ENCODE assay signal across 18 cellular contexts in genomic region chr22:24416611-24417010, GRCh38. TPM values are rescaled to one million over a fixed set of nuclear protein-coding genes. Genes with fewer than 3 reads are reported as not detected.
DNase-seq lines count a peak whose midpoint lies in the region; FAIRE-seq and TF ChIP-seq lines count a peak whose summit lies in the region.
"Had no signal": no experiment of that assay in that cellular context is flagged by ENCODE, and none has a peak within 500 bp of the region (broad histone marks: within the 10 kb centered on the region; RNA-seq: fewer than 3 reads in every experiment).

No MANE protein-coding gene starts in this region.

- TSS peak; percentile 23 for BruUV-seq in endothelial cell of umbilical vein (replicated peaks; lab: Mats Ljungman, UMichigan)
- BruUV-seq in OCI-LY7 (replicated peaks; lab: Mats Ljungman, UMichigan), result no TSS peak

- H3K9me2 ChIP-seq in OCI-LY7 (ENCODE audit: insufficient read depth, low read length), result no peaks in the 10 kb centered on the region

- H3K36me3 ChIP-seq in BLaER1 treated with 17β-estradiol and CSF1 and Interleukin-3, amounts not matched to agents 10 nM and 100 nM, result peaks cover 40 to 65% (median 48%) of the 10 kb centered on the region in 11 experiments
- peaks cover 0 to 17% of the 10 kb centered on the region in 2 experiments for H3K36me3 ChIP-seq in endothelial cell of umbilical vein (ENCODE audit: control insufficient read depth in 2 of 2, extremely low read depth in 1 of 2, insufficient read depth in 2 of 2, low read length in 2 of 2)
- H3K36me3 ChIP-seq in osteoblast (ENCODE audit: insufficient read depth, low read length), result peaks cover 41% of the 10 kb centered on the region
- H3K36me3 ChIP-seq in OCI-LY7 (ENCODE audit: insufficient read depth, low read length), result peaks cover 29% of the 10 kb centered on the region

- no peaks in the 10 kb centered on the region for H3K9me3 ChIP-seq in BLaER1 treated with 17β-estradiol and CSF1 and Interleukin-3, amounts not matched to agents 10 nM and 100 nM (replicated peaks in 1 of 11)
- H3K9me3 ChIP-seq in endothelial cell of umbilical vein (replicated peaks; ENCODE audit: control insufficient read depth, insufficient read depth, low read length) (no peaks in the 10 kb centered on the region), osteoblast (ENCODE audit: low read depth, low read length) (no peaks in the 10 kb centered on the region), OCI-LY7 (ENCODE audit: low read length) (no peaks in the 10 kb centered on the region)
- H3K9me3 ChIP-seq: HAP-1 had no signal

- H3K4me2 ChIP-seq in BLaER1 treated with 17β-estradiol and CSF1 and Interleukin-3, amounts not matched to agents 10 nM and 100 nM, result peak overlapping the region; percentile 48 to 91 (median 82); a peak in 21 of 22 replicates
- H3K4me2 ChIP-seq in endothelial cell of umbilical vein (ENCODE audit: insufficient read depth, low read length), result no peak overlapping the region
- no peak overlapping the region for H3K4me2 ChIP-seq in osteoblast (ENCODE audit: insufficient read depth, low read length)
- no peak overlapping the region for H3K4me2 ChIP-seq in OCI-LY7 (ENCODE audit: low read length)

- H3K4me1 ChIP-seq in BLaER1 treated with 17β-estradiol and CSF1 and Interleukin-3, amounts not matched to agents 10 nM and 100 nM, result peaks cover 58 to 71% (median 65%) of the 10 kb centered on the region in 10 experiments
- H3K4me1 ChIP-seq in endothelial cell of umbilical vein (ENCODE audit: control insufficient read depth, extremely low read depth, insufficient read depth, low read length), result peaks cover 28% of the 10 kb centered on the region
- H3K4me1 ChIP-seq in osteoblast (ENCODE audit: insufficient read depth, low read length), result no peaks in the 10 kb centered on the region
- no peaks in the 10 kb centered on the region for H3K4me1 ChIP-seq in OCI-LY7 (ENCODE audit: insufficient read depth, low read length, poor library complexity, severe bottlenecking)
- H3K4me1 ChIP-seq: HAP-1 had no signal

- H3K4me1 Mint-ChIP-seq in activated CD4-positive, alpha-beta T cell treated with anti-CD3 and anti-CD28 coated beads, Interleukin-2, amount 10 ng/mL, durations not matched to agents 24 days and 14 days, result peaks cover 2% of the 10 kb centered on the region

- TF ChIP-seq CTCF in endothelial cell of umbilical vein (IDR thresholded peaks at IDR 0.05; ENCODE audit: extremely low read depth in 1 of 2, insufficient read depth in 1 of 2, low read depth in 1 of 2, low read length in 2 of 2) (no peak), osteoblast (IDR thresholded peaks at IDR 0.05; ENCODE audit: extremely low read depth, low read depth, low read length) (no peak), OCI-LY7 (conservative IDR thresholded peaks at IDR 0.05; ENCODE audit: low read length) (no peak)

- H3K27me3 ChIP-seq in BLaER1 treated with 17β-estradiol and CSF1 and Interleukin-3, amounts not matched to agents 10 nM and 100 nM, result no peaks in the 10 kb centered on the region
- H3K27me3 ChIP-seq in endothelial cell of umbilical vein (ENCODE audit: control insufficient read depth in 2 of 2, insufficient read depth in 2 of 2, low read length in 2 of 2) (no peaks in the 10 kb centered on the region), osteoblast (ENCODE audit: insufficient read depth, low read length) (peaks cover 3% of the 10 kb centered on the region)

- H3K9me1 ChIP-seq in endothelial cell of umbilical vein (replicated peaks; ENCODE audit: control insufficient read depth, extremely low read depth, insufficient read depth, low read length), result no peaks in the 10 kb centered on the region

- H4K20me1 ChIP-seq in BLaER1 treated with 17β-estradiol and CSF1 and Interleukin-3, amounts not matched to agents 10 nM and 100 nM, result peaks cover 0 to 63% (median 41%) of the 10 kb centered on the region in 11 experiments; a peak in 18 of 22 replicates
- H4K20me1 ChIP-seq in endothelial cell of umbilical vein (replicated peaks; ENCODE audit: control insufficient read depth, extremely low read depth, insufficient read depth, low read length) (no peaks in the 10 kb centered on the region), osteoblast (ENCODE audit: insufficient read depth, low read length) (peaks cover 11% of the 10 kb centered on the region), OCI-LY7 (ENCODE audit: insufficient read depth, low read length) (no peaks in the 10 kb centered on the region)

- FAIRE-seq in endothelial cell of umbilical vein (lab: Jason Lieb, UNC) (no peak), GM12891 (lab: Jason Lieb, UNC) (no peak)
- FAIRE-seq: A204.1, HTR-8/SVneo had no signal

- H2AFZ ChIP-seq in endothelial cell of umbilical vein (ENCODE audit: low read depth, low read length) (no peak overlapping the region), osteoblast (ENCODE audit: low read length) (no peak overlapping the region), OCI-LY7 (ENCODE audit: low read length) (no peak overlapping the region)
- H2AFZ ChIP-seq: GM23248 had no signal

- CTCF ChIA-PET in endothelial cell of umbilical vein (lab: Charles Lee), result interaction anchor here (1.0 to 2.0 kb wide), 3 partner anchors 86 to 105 kb away, joined by 3 to 5 read pairs (median 4); no protein-coding TSS in a partner anchor
- CTCF ChIA-PET in HEK293T (lab: Yijun Ruan, JAX), result interaction anchor here (1.3 kb wide), 1 partner anchor 106 kb away, joined by 4 read pairs; no protein-coding TSS in a partner anchor
- CTCF ChIA-PET in OCI-LY7 (lab: Charles Lee; ENCODE audit: unreplicated experiment), result interaction anchor here (0.6 kb wide), 1 partner anchor 1829 kb away, joined by 3 read pairs; no protein-coding TSS in a partner anchor

- H3K9me3 Mint-ChIP-seq in activated CD4-positive, alpha-beta T cell treated with anti-CD3 and anti-CD28 coated beads, Interleukin-2, amount 10 ng/mL, durations not matched to agents 24 days and 14 days, result no peaks in the 10 kb centered on the region

- dilution Hi-C loops in endothelial cell of umbilical vein (cut with MboI; ENCODE audit: extremely low pct_ligation_motif_present, low sequenced_read_pairs), result no loop called here

- H3K27ac ChIP-seq in BLaER1 treated with 17β-estradiol and CSF1 and Interleukin-3, amounts not matched to agents 10 nM and 100 nM, result peak overlapping the region in 4 of 11 experiments; percentile 32 to 53 (median 38); a peak in 6 of 22 replicates
- H3K27ac ChIP-seq in endothelial cell of umbilical vein (ENCODE audit: insufficient read depth, low read depth, low read length) (no peak overlapping the region), osteoblast (ENCODE audit: low read depth, low read length) (no peak overlapping the region), OCI-LY7 (ENCODE audit: low read depth, low read length, poor library complexity, severe bottlenecking) (no peak overlapping the region)
- H3K27ac ChIP-seq: GM23248 had no signal

- no peak overlapping the region for H3K4me3 ChIP-seq in BLaER1 treated with 17β-estradiol and CSF1 and Interleukin-3, amounts not matched to agents 10 nM and 100 nM
- no peak overlapping the region for H3K4me3 ChIP-seq in endothelial cell of umbilical vein (replicated peaks in 1 of 3; ENCODE audit: insufficient read depth in 1 of 3, low read depth in 1 of 3, low read length in 3 of 3)
- no peak overlapping the region for H3K4me3 ChIP-seq in osteoblast (ENCODE audit: insufficient read depth, low read length)
- H3K4me3 ChIP-seq in OCI-LY7 (ENCODE audit: low read depth, low read length, poor library complexity, severe bottlenecking), result no peak overlapping the region
- H3K4me3 ChIP-seq: GM23248, HAP-1 had no signal

- H3K4me3 Mint-ChIP-seq in activated CD4-positive, alpha-beta T cell treated with anti-CD3 and anti-CD28 coated beads, Interleukin-2, amount 10 ng/mL, durations not matched to agents 24 days and 14 days, result no peak overlapping the region

- peak overlapping the region in 4 of 11 experiments; percentile 12 to 41 (median 28); a peak in 1 of 22 replicates for H3K9ac ChIP-seq in BLaER1 treated with 17β-estradiol and CSF1 and Interleukin-3, amounts not matched to agents 10 nM and 100 nM
- H3K9ac ChIP-seq in endothelial cell of umbilical vein (replicated peaks; ENCODE audit: extremely low read depth, insufficient read depth, low read length), result no peak overlapping the region
- H3K9ac ChIP-seq: GM23248 had no signal

- H3K79me2 ChIP-seq in endothelial cell of umbilical vein (ENCODE audit: control insufficient read depth, insufficient read depth, low read length) (no peaks in the 10 kb centered on the region), osteoblast (ENCODE audit: insufficient read depth, low read length) (no peaks in the 10 kb centered on the region), OCI-LY7 (ENCODE audit: insufficient read depth, low read depth, low read length) (no peaks in the 10 kb centered on the region)

- DNase-seq in activated CD4-positive, alpha-beta T cell treated with anti-CD3 and anti-CD28 coated beads, Interleukin-2, amount 10 ng/mL, durations not matched to agents 24 days and 14 days, result no peak
- DNase-seq in activated CD4-positive, alpha-beta T cell treated with anti-CD3 and anti-CD28 coated beads for 1 hour, result no peak
- no peak for DNase-seq in endothelial cell of umbilical vein (ENCODE audit: low read depth, low spot score)
- DNase-seq in osteoblast (ENCODE audit: insufficient read length, low spot score, missing footprints), result peak; percentile 51
- DNase-seq in HEK293T (ENCODE audit: extremely low spot score), result no peak
- no peak for DNase-seq in OCI-LY7 (ENCODE audit: low spot score)
- DNase-seq in GM12891 (ENCODE audit: insufficient read length, low spot score), result no peak
- DNase-seq: DMS79 treated with DMSO at 0.1 percent for 48 hours, GM23248, IMR-90, NCI-H1105 treated with DMSO at 0.1 percent for 48 hours, NCI-H2081, NCI-H345, NCI-H774 had no signal

- intact Hi-C loops in activated CD4-positive, alpha-beta T cell treated with anti-CD3 and anti-CD28 coated beads, Interleukin-2, amount 10 ng/mL, durations not matched to agents 24 days and 14 days (cut with micrococcal nuclease), result no loop called here
- intact Hi-C loops in endothelial cell of umbilical vein (cut with micrococcal nuclease), result no loop called here
- intact Hi-C loops in OCI-LY7 (cut with micrococcal nuclease; ENCODE audit: unreplicated experiment), result no loop called here

- TF ChIP-seq POLR2A in endothelial cell of umbilical vein (IDR thresholded peaks at IDR 0.05; ENCODE audit: low read depth, low read length) (no peak), GM12891 (IDR thresholded peaks at IDR 0.05; ENCODE audit: low read depth, low read length) (no peak)

- POLR2A ChIA-PET in endothelial cell of umbilical vein (lab: Charles Lee), result no interaction called here
- POLR2A ChIA-PET in HEK293T (lab: Yijun Ruan, JAX), result no interaction called here
- POLR2A ChIA-PET in OCI-LY7 (lab: Charles Lee), result interaction anchor here (0.5 kb wide), 1 partner anchor 83 kb away, joined by 4 read pairs; no protein-coding TSS in a partner anchor

- no peaks in the 10 kb centered on the region for H3K27me3 Mint-ChIP-seq in activated CD4-positive, alpha-beta T cell treated with anti-CD3 and anti-CD28 coated beads, Interleukin-2, amount 10 ng/mL, durations not matched to agents 24 days and 14 days

- peaks cover 2% of the 10 kb centered on the region for H3K36me3 Mint-ChIP-seq in activated CD4-positive, alpha-beta T cell treated with anti-CD3 and anti-CD28 coated beads, Interleukin-2, amount 10 ng/mL, durations not matched to agents 24 days and 14 days (ENCODE audit: low read depth)

- peak overlapping the region; percentile 61 for H3K27ac Mint-ChIP-seq in activated CD4-positive, alpha-beta T cell treated with anti-CD3 and anti-CD28 coated beads, Interleukin-2, amount 10 ng/mL, durations not matched to agents 24 days and 14 days

RNA-seq across cellular contexts. Expression of gene ADORA2A, which starts 10.8 kb away (rescaled TPM):
- 34.9 and 36.2 TPM in 2 replicates for total RNA-seq in activated CD4-positive, alpha-beta T cell treated with anti-CD3 and anti-CD28 coated beads, Interleukin-2, amount 10 ng/mL, durations not matched to agents 24 days and 14 days
- total RNA-seq in endothelial cell of umbilical vein (17.1 and 20.0 TPM in 2 replicates), osteoblast (0.72 and 1.2 TPM in 2 replicates), OCI-LY7 (2022) (29.5 and 35.0 TPM in 2 replicates)
- 33.1 and 45.3 TPM in 2 replicates for polyA plus RNA-seq in endothelial cell of umbilical vein
- polyA plus RNA-seq in endothelial cell of umbilical vein (2011; cell fraction: cytosol; rRNA removed), result 13.5 and 16.6 TPM in 2 replicates
- 14.3 and 15.7 TPM in 2 replicates for polyA plus RNA-seq in endothelial cell of umbilical vein (2011; cell fraction: nucleus; rRNA removed)
- 2.9 and 3.6 TPM in 2 replicates for polyA plus RNA-seq in endothelial cell of umbilical vein (2012)
- 34.9 TPM in 2 replicates for polyA minus RNA-seq in endothelial cell of umbilical vein
- not detected for polyA minus RNA-seq in endothelial cell of umbilical vein (2011; cell fraction: cytosol; rRNA and poly(A)+ RNA removed)
- polyA minus RNA-seq in endothelial cell of umbilical vein (2011; cell fraction: nucleus; rRNA and poly(A)+ RNA removed), result 10.3 and 12.8 TPM in 2 replicates
- 31.2 and 35.7 TPM in 2 replicates for total RNA-seq in OCI-LY7 (2014; rRNA removed; shearing (Covaris generic))
- 15.5 TPM for polyA plus RNA-seq in GM12891 (2012; ENCODE audit: low read depth, missing spikeins)

Comparison
In these comparisons a context has a peak if more than half of its experiments do, and no peak if none do; other contexts are left out.
1. H3K4me2 ChIP-seq: peak in BLaER1 treated with 17β-estradiol and CSF1 and Interleukin-3, amounts not matched to agents 10 nM and 100 nM (11 of 11); none in endothelial cell of umbilical vein (single experiment), osteoblast (single experiment) and OCI-LY7 (single experiment).